Comparison of ENCODE assay signal across 9 cellular contexts in the genomic region with DNA sequence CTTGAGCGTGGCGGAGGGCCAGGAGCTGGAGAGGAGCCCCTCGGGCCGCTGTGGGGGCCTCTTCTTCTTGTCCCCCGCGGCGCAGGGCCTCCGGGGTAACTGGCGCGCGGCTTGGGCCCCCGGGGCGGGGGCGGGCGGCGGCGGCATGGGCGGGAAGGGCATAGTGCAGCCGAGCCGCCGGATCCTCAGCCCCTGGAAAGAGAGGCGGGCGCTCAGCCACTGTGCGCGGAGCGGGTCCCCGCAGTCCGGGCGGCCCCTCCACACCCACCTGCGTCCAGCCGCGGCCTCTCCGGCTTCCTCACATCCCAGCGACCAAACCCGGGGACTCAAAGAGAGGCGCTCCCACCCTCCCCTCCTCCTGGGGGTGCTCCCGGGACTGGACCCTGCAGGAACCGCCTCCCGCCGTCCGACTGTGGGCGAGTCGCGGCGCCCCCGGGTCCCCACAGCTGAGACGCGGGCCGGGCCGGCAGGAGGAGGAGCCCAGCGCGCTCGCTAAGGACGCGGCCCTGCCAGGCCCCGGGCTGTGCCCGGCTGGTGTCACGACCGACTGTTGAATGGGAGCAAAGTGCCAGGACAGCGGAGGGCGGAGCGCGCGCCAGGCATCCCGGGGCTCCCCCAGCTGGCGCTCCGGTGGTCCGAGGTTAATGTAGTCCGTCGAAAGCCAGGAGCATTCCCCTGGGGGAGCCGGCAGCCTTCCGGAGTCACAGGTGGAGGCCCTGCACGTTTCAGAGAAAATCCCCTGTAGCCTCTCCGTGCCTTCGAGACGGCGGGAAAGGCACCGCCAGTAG. TPM values are rescaled to one million over a fixed set of nuclear protein-coding genes. Genes with fewer than 3 reads are reported as not detected.
DNase-seq lines count a peak whose midpoint lies in the region; ATAC-seq and TF ChIP-seq lines count a peak whose summit lies in the region.
"Had no signal": no experiment of that assay in that cellular context is flagged by ENCODE, and none has a peak within 500 bp of the region (broad histone marks: within the 10 kb centered on the region; RNA-seq: fewer than 3 reads in every experiment).

TSS of gene PRR18 (minus strand) at position 412 of the 788 bp plus-strand sequence. CDS start at position 162, 250 bp downstream.

- intact Hi-C loops in tibial artery (cut with DNase I; ENCODE audit: low total_unique reads) = no loop called here
- intact Hi-C loops in adrenal gland (cut with DNase I) = no loop called here

- no peaks in the 10 kb centered on the region for H3K36me3 Mint-ChIP-seq in central memory CD8-positive, alpha-beta T cell (ENCODE audit: insufficient read depth)

- H3K4me3 Mint-ChIP-seq in central memory CD8-positive, alpha-beta T cell = peak within 1 kb of the TSS; percentile 52

- peaks cover 56% of the 10 kb centered on the region for H3K27me3 Mint-ChIP-seq in central memory CD8-positive, alpha-beta T cell

- ATAC-seq in GM21381 (IDR thresholded peaks at IDR 0.05; ENCODE audit: unreplicated experiment) = peak; percentile 55
- ATAC-seq in central memory CD8-positive, alpha-beta T cell (replicated peaks; ENCODE audit: extremely low read depth, poor library complexity, severe bottlenecking) = peak; percentile 27

- DNase-seq in GM10266 (ENCODE audit: extremely low spot score) = peak; percentile 71
- peak; percentile 31 for DNase-seq in NCI-H1092 (lab: John Stamatoyannopoulos, UW)
- no peak for DNase-seq in central memory CD8-positive, alpha-beta T cell (ENCODE audit: low spot score in 2 of 2)
- peak; percentile 77 for DNase-seq in medulla oblongata (ENCODE audit: extremely low spot score)
- no peak for DNase-seq in tibial artery
- no peak for DNase-seq in adrenal gland
- DNase-seq in T-helper 2 cell = no peak

- peak within 1 kb of the TSS; percentile 43 to 53 for H3K4me3 ChIP-seq in tibial artery
- H3K4me3 ChIP-seq in adrenal gland = peak within 1 kb of the TSS in 1 of 4 donors; percentile 55

- TF ChIP-seq CTCF in GM10266 (IDR thresholded peaks at IDR 0.05; ENCODE audit: control insufficient read depth, insufficient read depth, low read depth, missing control alignments) = no peak
- TF ChIP-seq CTCF in tibial artery (IDR thresholded peaks at IDR 0.05) = no peak
- no peak for TF ChIP-seq CTCF in adrenal gland (IDR thresholded peaks at IDR 0.05)

- H3K36me3 ChIP-seq in tibial artery (no peaks in the 10 kb centered on the region), adrenal gland (replicated peaks in 1 of 2) (no peaks in the 10 kb centered on the region)

- H3K9me3 Mint-ChIP-seq in central memory CD8-positive, alpha-beta T cell = no peaks in the 10 kb centered on the region

- WGBS in adrenal gland, 4 donors = 1 to 11% (median 5%) methylated on average over 27 to 78 of the region's 78 CpGs

- H3K27ac ChIP-seq in tibial artery (no peak within 1 kb of the TSS), adrenal gland (no peak within 1 kb of the TSS)

- peaks cover 0 to 22% (median 17%) of the 10 kb centered on the region in 4 donors for H3K4me1 ChIP-seq in tibial artery
- peaks cover 0 to 7% of the 10 kb centered on the region in 2 donors for H3K4me1 ChIP-seq in adrenal gland (replicated peaks in 1 of 2)

- no peak for TF ChIP-seq POLR2A in adrenal gland (IDR thresholded peaks at IDR 0.05)

- H3K4me1 Mint-ChIP-seq in central memory CD8-positive, alpha-beta T cell = no peaks in the 10 kb centered on the region

- H3K27me3 ChIP-seq in tibial artery (peaks cover 0 to 47% of the 10 kb centered on the region in 2 donors), adrenal gland (peaks cover 40% of the 10 kb centered on the region)

- H3K27ac Mint-ChIP-seq in central memory CD8-positive, alpha-beta T cell (ENCODE audit: low read depth) = no peak within 1 kb of the TSS

- H3K9me3 ChIP-seq in tibial artery (no peaks in the 10 kb centered on the region), adrenal gland (replicated peaks in 1 of 3) (no peaks in the 10 kb centered on the region)

RNA-seq across cellular contexts. Expression of gene PRR18, which starts in this region (rescaled TPM):
- total RNA-seq in adrenal gland = under 1 TPM in 2 of 8 donors, not detected in 6; 0.07 to 0.60 TPM
- under 1 TPM in 1 of 3 donors, not detected in 2; 0.07 TPM for polyA plus RNA-seq in adrenal gland
- total RNA-seq: T-helper 2 cell treated with Interferon-gamma antibody and Interleukin-4, amounts not matched to agents 100 ng/mL and 5 ng/mL, for 36 hours had no signal

Comparison
In these comparisons a context has a peak if more than half of its experiments do, and no peak if none do; other contexts are left out.
1. DNase-seq: peak in GM10266 (single experiment), NCI-H1092 (single experiment) and medulla oblongata (single experiment); none in central memory CD8-positive, alpha-beta T cell (0 of 2), tibial artery (0 of 2), adrenal gland (0 of 7) and T-helper 2 cell (0 of 5).